In genomic region chr2:131535951-131536800, GRCh38 we compare ENCODE assay signal across 8 cellular contexts. TPM values are rescaled to one million over a fixed set of nuclear protein-coding genes. Genes with fewer than 3 reads are reported as not detected.
A peak's percentile ranks its signal among the peaks of the same experiment; 100 is the strongest.
DNase-seq lines count a peak whose midpoint lies in the region; ATAC-seq, FAIRE-seq and TF ChIP-seq lines count a peak whose summit lies in the region.
"Not testable (repeated sequence)": the region's sequence is repeated elsewhere in the genome, so short reads cannot be mapped to it uniquely, and the experiment has no call there.

No MANE protein-coding gene starts in this region.

- not testable (repeated sequence) for H3K27me3 ChIP-seq in bronchial epithelial cell (ENCODE audit: control insufficient read depth, insufficient read depth, low read length); esophagus muscularis mucosa

- POLR2A ChIA-PET in activated CD4-positive, alpha-beta memory T cell treated with anti-CD3 and anti-CD28 coated beads, Interleukin-2, amount 10 ng/mL, durations not matched to agents 7 days and 5 days (lab: Charles Lee): not testable (repeated sequence)

- H3K36me3 ChIP-seq in bronchial epithelial cell (ENCODE audit: control insufficient read depth, insufficient read depth, low read length); esophagus muscularis mucosa; kidney (ENCODE audit: control insufficient read depth in 1 of 2, insufficient read depth in 2 of 2, low read length in 2 of 2): not testable (repeated sequence)

- H3K27ac ChIP-seq in esophagus muscularis mucosa (replicated peaks in 1 of 4); kidney (ENCODE audit: low read depth in 2 of 2, low read length in 2 of 2): not testable (repeated sequence)

- not testable (repeated sequence) for TF ChIP-seq POLR2A in esophagus muscularis mucosa (IDR thresholded peaks at IDR 0.05; ENCODE audit: low read depth)

- peak; percentile 19 for ATAC-seq in sciatic nerve

- TF ChIP-seq EP300 in esophagus muscularis mucosa (IDR thresholded peaks at IDR 0.05): not testable (repeated sequence)

- not testable (repeated sequence) for H3K9me3 Mint-ChIP-seq in activated CD4-positive, alpha-beta memory T cell treated with anti-CD3 and anti-CD28 coated beads, Interleukin-2, amount 10 ng/mL, durations not matched to agents 7 days and 5 days

- intact Hi-C loops in esophagus muscularis mucosa (cut with DNase I); kidney (cut with DNase I); sciatic nerve (cut with DNase I): not testable (repeated sequence)

- FAIRE-seq in bronchial epithelial cell (lab: Jason Lieb, UNC); kidney (lab: Jason Lieb, UNC): not testable (repeated sequence)

- DNase-seq in M059J (ENCODE audit: low read depth): peak; percentile 58
- DNase-seq in RPMI7951 (ENCODE audit: low read depth): peak; percentile 78
- peak; percentile 2 for DNase-seq in activated CD4-positive, alpha-beta memory T cell treated with anti-CD3 and anti-CD28 coated beads, Interleukin-2, amount 10 ng/mL, durations not matched to agents 7 days and 5 days
- DNase-seq in bronchial epithelial cell (ENCODE audit: low read depth): peak; percentile 43
- peak; percentile 88 for DNase-seq in esophagus muscularis mucosa (ENCODE audit: extremely low spot score)
- peak; percentile 52 for DNase-seq in kidney
- DNase-seq in mesenteric fat pad (ENCODE audit: low spot score): peak; percentile 89
- DNase-seq in sciatic nerve (ENCODE audit: low spot score): not testable (repeated sequence)

- H3K9ac ChIP-seq in kidney (ENCODE audit: low read length in 2 of 2): not testable (repeated sequence)

- CTCF ChIA-PET in activated CD4-positive, alpha-beta memory T cell treated with anti-CD3 and anti-CD28 coated beads, Interleukin-2, amount 10 ng/mL, durations not matched to agents 7 days and 5 days (lab: Charles Lee): not testable (repeated sequence)

- H3K4me3 ChIP-seq in bronchial epithelial cell (ENCODE audit: low read depth, low read length); esophagus muscularis mucosa; kidney (ENCODE audit: low read length in 2 of 2): not testable (repeated sequence)

- H3K27me3 Mint-ChIP-seq in activated CD4-positive, alpha-beta memory T cell treated with anti-CD3 and anti-CD28 coated beads, Interleukin-2, amount 10 ng/mL, durations not matched to agents 7 days and 5 days: peaks cover 15% of the 10 kb centered on the region

- not testable (repeated sequence) for H3K4me3 Mint-ChIP-seq in activated CD4-positive, alpha-beta memory T cell treated with anti-CD3 and anti-CD28 coated beads, Interleukin-2, amount 10 ng/mL, durations not matched to agents 7 days and 5 days

- not testable (repeated sequence) for TF ChIP-seq CTCF in bronchial epithelial cell (IDR thresholded peaks at IDR 0.05; ENCODE audit: insufficient read depth, low read length, severe bottlenecking); esophagus muscularis mucosa (IDR thresholded peaks at IDR 0.05); kidney (IDR thresholded peaks at IDR 0.05; ENCODE audit: borderline replicate concordance, extremely low read depth, insufficient read depth)

- WGBS in esophagus muscularis mucosa: 77% methylated on average over 8 of the region's 19 CpGs

- H3K9me3 ChIP-seq in esophagus muscularis mucosa; kidney (ENCODE audit: control insufficient read depth in 1 of 2, low read length in 2 of 2): not testable (repeated sequence)

- H3K4me1 ChIP-seq in esophagus muscularis mucosa; kidney (ENCODE audit: control insufficient read depth in 1 of 2, insufficient read depth in 1 of 2, low read depth in 1 of 2, low read length in 2 of 2): not testable (repeated sequence)

- H3K36me3 Mint-ChIP-seq in activated CD4-positive, alpha-beta memory T cell treated with anti-CD3 and anti-CD28 coated beads, Interleukin-2, amount 10 ng/mL, durations not matched to agents 7 days and 5 days (ENCODE audit: low read depth): not testable (repeated sequence)

- H3K4me1 Mint-ChIP-seq in activated CD4-positive, alpha-beta memory T cell treated with anti-CD3 and anti-CD28 coated beads, Interleukin-2, amount 10 ng/mL, durations not matched to agents 7 days and 5 days: not testable (repeated sequence)

- not testable (repeated sequence) for H3K27ac Mint-ChIP-seq in activated CD4-positive, alpha-beta memory T cell treated with anti-CD3 and anti-CD28 coated beads, Interleukin-2, amount 10 ng/mL, durations not matched to agents 7 days and 5 days

RNA-seq across cellular contexts. Expression of gene CCDC74A, which starts 8.5 kb away (rescaled TPM):
- total RNA-seq in M059J (2014; rRNA removed; shearing (Covaris generic)): 8.2 and 10.4 TPM in 2 replicates
- total RNA-seq in RPMI7951 (2014; rRNA removed; shearing (Covaris generic)): 33.9 and 41.9 TPM in 2 replicates
- total RNA-seq in activated CD4-positive, alpha-beta memory T cell treated with anti-CD3 and anti-CD28 coated beads, Interleukin-2, amount 10 ng/mL, durations not matched to agents 7 days and 5 days: 1 to 10 TPM; 4.5 to 5.2 TPM
- total RNA-seq in bronchial epithelial cell (2.9 and 3.2 TPM in 2 replicates), esophagus muscularis mucosa (1 to 10 TPM; 4.2 to 8.5 (median 7.2) TPM), kidney (9.5 TPM), mesenteric fat pad (0.96 TPM), sciatic nerve (12.8 TPM)
- polyA plus RNA-seq in kidney (ENCODE audit: insufficient read depth, low read depth, low replicate concordance): 10.5 TPM

RNA-seq across cellular contexts. Expression of gene MZT2A, which starts 44.0 kb away (rescaled TPM):
- total RNA-seq in M059J (2014; rRNA removed; shearing (Covaris generic)): 81.9 and 118 TPM in 2 replicates
- 86.9 and 137 TPM in 2 replicates for total RNA-seq in RPMI7951 (2014; rRNA removed; shearing (Covaris generic))
- 100 to 1,000 TPM; 249 to 267 TPM for total RNA-seq in activated CD4-positive, alpha-beta memory T cell treated with anti-CD3 and anti-CD28 coated beads, Interleukin-2, amount 10 ng/mL, durations not matched to agents 7 days and 5 days
- total RNA-seq in bronchial epithelial cell (171 and 207 TPM in 2 replicates), esophagus muscularis mucosa (100 to 1,000 TPM in 1 of 4 donors, 10 to 100 TPM in 3; 74.8 to 107 (median 88.9) TPM), kidney (65.3 TPM), mesenteric fat pad (37.3 TPM), sciatic nerve (71.0 TPM)
- 111 TPM for polyA plus RNA-seq in kidney (ENCODE audit: insufficient read depth, low read depth, low replicate concordance)
